Comparison of ENCODE assay signal across 13 cellular contexts in genomic region chr12:107287436-107288413, GRCh38.
DNase-seq lines count a peak whose midpoint lies in the region; ATAC-seq, FAIRE-seq and TF ChIP-seq lines count a peak whose summit lies in the region.
"Had no signal": no experiment of that assay in that cellular context is flagged by ENCODE, and none has a peak within 500 bp of the region (broad histone marks: within the 10 kb centered on the region; RNA-seq: fewer than 3 reads in every experiment).

No MANE protein-coding gene starts in this region.

- no peak overlapping the region for H3K27ac ChIP-seq in neural progenitor cell
- H3K27ac ChIP-seq: colonic mucosa, vagina had no signal

- no peaks in the 10 kb centered on the region for H3K36me3 Mint-ChIP-seq in activated naive CD4-positive, alpha-beta T cell treated with anti-CD3 and anti-CD28 coated beads, Interleukin-2, amount 50 U/mL, for 72 hours
- no peaks in the 10 kb centered on the region for H3K36me3 Mint-ChIP-seq in neural progenitor cell
- no peaks in the 10 kb centered on the region for H3K36me3 Mint-ChIP-seq in osteocyte (ENCODE audit: unreplicated experiment)
- H3K36me3 Mint-ChIP-seq: activated naive CD4-positive, alpha-beta T cell treated with anti-CD3 and anti-CD28 coated beads, Interleukin-2, amount 50 U/mL, for 24 hours; mesothelial cell of epicardium had no signal

- no peak overlapping the region for H3K4me2 ChIP-seq in neural progenitor cell

- H3K4me1 Mint-ChIP-seq in neural progenitor cell: no peaks in the 10 kb centered on the region
- no peaks in the 10 kb centered on the region for H3K4me1 Mint-ChIP-seq in osteocyte (ENCODE audit: unreplicated experiment)
- H3K4me1 Mint-ChIP-seq: mesothelial cell of epicardium had no signal

- FAIRE-seq in RCC 7860 (lab: Jason Lieb, UNC): no peak

- H3K4me3 ChIP-seq in neural progenitor cell: no peak overlapping the region
- H3K4me3 ChIP-seq: colonic mucosa, vagina had no signal

- H3K36me3 ChIP-seq in neural progenitor cell: no peaks in the 10 kb centered on the region
- H3K36me3 ChIP-seq: colonic mucosa, vagina had no signal

- no peaks in the 10 kb centered on the region for H3K4me1 ChIP-seq in neural progenitor cell
- H3K4me1 ChIP-seq: colonic mucosa, vagina had no signal

- H3K9me3 ChIP-seq in neural progenitor cell (ENCODE audit: low read depth): no peaks in the 10 kb centered on the region
- H3K9me3 ChIP-seq: colonic mucosa, vagina had no signal

- H3K79me2 ChIP-seq in neural progenitor cell (ENCODE audit: low read depth): no peaks in the 10 kb centered on the region

- H3K4me3 Mint-ChIP-seq in neural progenitor cell: no peak overlapping the region
- H3K4me3 Mint-ChIP-seq in osteocyte (ENCODE audit: unreplicated experiment): no peak overlapping the region
- H3K4me3 Mint-ChIP-seq: activated naive CD4-positive, alpha-beta T cell treated with anti-CD3 and anti-CD28 coated beads, Interleukin-2, amount 50 U/mL, for 24 hours; mesothelial cell of epicardium had no signal

- no peaks in the 10 kb centered on the region for H4K20me1 ChIP-seq in neural progenitor cell (ENCODE audit: low read depth)

- no peak overlapping the region for H3K9ac ChIP-seq in neural progenitor cell

- DNase-seq in activated gamma-delta T cell treated with Interleukin-2 at 50 U/mL for 16 hours (peak; percentile 6), activated gamma-delta T cell (lab: John Stamatoyannopoulos, UW) (no peak), RCC 7860 (ENCODE audit: low spot score) (peak; percentile 53), neural progenitor cell (ENCODE audit: low spot score) (no peak), osteocyte (ENCODE audit: extremely low spot score, unreplicated experiment) (no peak), NCI-H1930 (lab: John Stamatoyannopoulos, UW) (no peak), NCI-H1092 (lab: John Stamatoyannopoulos, UW) (no peak)
- DNase-seq in activated naive CD4-positive, alpha-beta T cell treated with anti-CD3 and anti-CD28 coated beads, Interleukin-2, amount 50 U/mL, for 72 hours (ENCODE audit: low spot score in 2 of 2): peak in 1 of 2 donors; percentile 30
- DNase-seq: colonic mucosa, DMS153 had no signal

- H3K27me3 Mint-ChIP-seq in neural progenitor cell (ENCODE audit: insufficient read depth, low read depth) (no peaks in the 10 kb centered on the region), osteocyte (ENCODE audit: unreplicated experiment) (peaks cover 3% of the 10 kb centered on the region)
- H3K27me3 Mint-ChIP-seq: activated naive CD4-positive, alpha-beta T cell treated with anti-CD3 and anti-CD28 coated beads, Interleukin-2, amount 50 U/mL, for 24 hours had no signal

- H3K27me3 ChIP-seq in neural progenitor cell: no peaks in the 10 kb centered on the region
- H3K27me3 ChIP-seq: colonic mucosa, vagina had no signal

- H3K27ac Mint-ChIP-seq in activated naive CD4-positive, alpha-beta T cell treated with anti-CD3 and anti-CD28 coated beads, Interleukin-2, amount 50 U/mL, for 72 hours: peak overlapping the region in 1 of 2 donors; percentile 81
- peak overlapping the region; percentile 43 for H3K27ac Mint-ChIP-seq in neural progenitor cell
- no peak overlapping the region for H3K27ac Mint-ChIP-seq in osteocyte (ENCODE audit: unreplicated experiment)
- H3K27ac Mint-ChIP-seq: activated naive CD4-positive, alpha-beta T cell treated with anti-CD3 and anti-CD28 coated beads, Interleukin-2, amount 50 U/mL, for 24 hours; mesothelial cell of epicardium had no signal

- TF ChIP-seq CTCF in neural progenitor cell (IDR thresholded peaks at IDR 0.05) (no peak), osteocyte (IDR thresholded peaks at IDR 0.05) (no peak)

- peak; percentile 77 to 98 for ATAC-seq in activated naive CD4-positive, alpha-beta T cell treated with anti-CD3 and anti-CD28 coated beads, Interleukin-2, amount 50 U/mL, for 72 hours

- peaks cover 0 to 4% of the 10 kb centered on the region in 2 donors for H3K9me3 Mint-ChIP-seq in activated naive CD4-positive, alpha-beta T cell treated with anti-CD3 and anti-CD28 coated beads, Interleukin-2, amount 50 U/mL, for 72 hours
- H3K9me3 Mint-ChIP-seq in neural progenitor cell (no peaks in the 10 kb centered on the region), osteocyte (ENCODE audit: unreplicated experiment) (peaks cover 10% of the 10 kb centered on the region)
- H3K9me3 Mint-ChIP-seq: activated naive CD4-positive, alpha-beta T cell treated with anti-CD3 and anti-CD28 coated beads, Interleukin-2, amount 50 U/mL, for 24 hours had no signal

- no peak overlapping the region for H2AFZ ChIP-seq in neural progenitor cell (replicated peaks)

- no peaks in the 10 kb centered on the region for H3F3A ChIP-seq in neural progenitor cell (ENCODE audit: low read depth)

Comparison
In these comparisons a context has a peak if more than half of its experiments do, and no peak if none do; other contexts are left out.
1. DNase-seq: peak in activated gamma-delta T cell treated with Interleukin-2 at 50 U/mL for 16 hours (single experiment) and RCC 7860 (single experiment); none in activated gamma-delta T cell (single experiment), neural progenitor cell (single experiment), osteocyte (single experiment), NCI-H1930 (0 of 2) and NCI-H1092 (single experiment).